In genomic region chr10:33802566-33802965, GRCh38 we compare ENCODE assay signal across 15 cellular contexts.
"Had no signal": no experiment of that assay in that cellular context is flagged by ENCODE, and none has a peak within 500 bp of the region (broad histone marks: within the 10 kb centered on the region; RNA-seq: fewer than 3 reads in every experiment).

No MANE protein-coding gene starts in this region.

- H3K27me3 ChIP-seq: heart right ventricle, neutrophil, spleen, tibial artery, upper lobe of left lung, uterus had no signal

- H3K27ac ChIP-seq: heart right ventricle, neutrophil, spleen, tibial artery, upper lobe of left lung, uterus had no signal

- H3K36me3 ChIP-seq: heart right ventricle, neutrophil, spleen, tibial artery, upper lobe of left lung, uterus had no signal

- H3K9me3 ChIP-seq: heart right ventricle, neutrophil, spleen, tibial artery, upper lobe of left lung, uterus had no signal

- DNase-seq: foreskin melanocyte; heart right ventricle; hypothalamus; naive thymus-derived CD4-positive, alpha-beta T cell; spleen; stimulated activated CD4-positive, alpha-beta T cell treated with anti-CD3 and anti-CD28 coated beads, Interleukin-15, amount 100 ng/mL, for 24 hours; stimulated activated CD4-positive, alpha-beta T cell treated with anti-CD3 and anti-CD28 coated beads, Interleukin-1b, Interleukin-23, amount 100 ng/mL, for 48 hours; stimulated activated CD4-positive, alpha-beta T cell treated with anti-CD3 and anti-CD28 coated beads, Interleukin-4, amount 100 ng/mL, for 24 hours; tibial artery; upper lobe of left lung; uterus had no signal

- ATAC-seq: heart right ventricle; left lobe of liver; naive thymus-derived CD4-positive, alpha-beta T cell; sciatic nerve; stimulated activated memory B cell treated with anti-CD40 and anti-IgM and Interleukin-4, amounts not matched to agents 10 μg/mL and 1 μg/mL and 100 μg/mL, for 72 hours had no signal

- H3K4me1 ChIP-seq: upper lobe of left lung, uterus had no signal

- H3K4me3 ChIP-seq: heart right ventricle, spleen, tibial artery, upper lobe of left lung, uterus had no signal
